Comparison of ENCODE assay signal across 1 cellular context in genomic region chr4:114654607-114655006, GRCh38.
TF ChIP-seq lines count a peak whose summit lies in the region.

No MANE protein-coding gene starts in this region.

TF ChIP-seq in GM23338, 12 proteins besides CTCF, POLR2A, EP300 and RAD21 (continued from another document):
- TF ChIP-seq REST (IDR thresholded peaks at IDR 0.05; ENCODE audit: unreplicated experiment) = no peak
- TF ChIP-seq POLR2AphosphoS5 (IDR thresholded peaks at IDR 0.05; ENCODE audit: low read depth) = no peak
- TF ChIP-seq EZH2phosphoT487 (IDR thresholded peaks at IDR 0.05; ENCODE audit: unreplicated experiment) = no peak
